Comparison of ENCODE assay signal across 4 cellular contexts in genomic region chr5:153533546-153533945, GRCh38. TPM values are rescaled to one million over a fixed set of nuclear protein-coding genes. Genes with fewer than 3 reads are reported as not detected.
"Had no signal": no experiment of that assay in that cellular context is flagged by ENCODE, and none has a peak within 500 bp of the region (broad histone marks: within the 10 kb centered on the region; RNA-seq: fewer than 3 reads in every experiment).

No MANE protein-coding gene starts in this region.

- DNase-seq: GDM1, GF-D8 had no signal

- ATAC-seq: GM12878 had no signal

- H3K4me3 ChIP-seq: GM12878 had no signal

RNA-seq across cellular contexts. Expression of gene GRIA1, which starts 43.1 kb away (rescaled TPM):
- total RNA-seq: G401 had no signal
